Comparison of ENCODE assay signal across 21 cellular contexts in genomic region chr9:26308328-26308727, GRCh38.
"Had no signal": no experiment of that assay in that cellular context is flagged by ENCODE, and none has a peak within 500 bp of the region (broad histone marks: within the 10 kb centered on the region; RNA-seq: fewer than 3 reads in every experiment).

No MANE protein-coding gene starts in this region.

- H3K9me3 Mint-ChIP-seq: activated naive CD8-positive, alpha-beta T cell treated with anti-CD3 and anti-CD28 coated beads for 36 hours; memory B cell; nephron progenitor cell; WTC11 had no signal

- H3K36me3 ChIP-seq: breast epithelium, right lobe of liver, stomach, transverse colon had no signal

- H3K4me1 ChIP-seq: breast epithelium, parathyroid adenoma, right lobe of liver, stomach, transverse colon had no signal

- H3K27ac Mint-ChIP-seq: activated naive CD8-positive, alpha-beta T cell treated with anti-CD3 and anti-CD28 coated beads for 36 hours; activated T-cell treated with anti-CD3 and anti-CD28 coated beads, Interleukin-2, amount 50 U/mL, for 24 hours; memory B cell; nephron progenitor cell; stimulated activated memory B cell treated with anti-CD40 and anti-IgM and Interleukin-4, amounts not matched to agents 10 μg/mL and 1 μg/mL and 100 μg/mL, for 72 hours; WTC11 had no signal

- H3K4me3 Mint-ChIP-seq: activated naive CD8-positive, alpha-beta T cell treated with anti-CD3 and anti-CD28 coated beads for 36 hours; activated T-cell treated with anti-CD3 and anti-CD28 coated beads, Interleukin-2, amount 50 U/mL, for 24 hours; memory B cell; nephron progenitor cell; stimulated activated memory B cell treated with anti-CD40 and anti-IgM and Interleukin-4, amounts not matched to agents 10 μg/mL and 1 μg/mL and 100 μg/mL, for 72 hours; WTC11 had no signal

- H3K9ac ChIP-seq: parathyroid adenoma had no signal

- H3K27me3 ChIP-seq: breast epithelium, hepatocyte, right lobe of liver, stomach, transverse colon had no signal

- H3K9me3 ChIP-seq: breast epithelium, right lobe of liver, stomach, transverse colon had no signal

- H3K79me2 ChIP-seq: hepatocyte, parathyroid adenoma had no signal

- H3K27me3 Mint-ChIP-seq: activated naive CD8-positive, alpha-beta T cell treated with anti-CD3 and anti-CD28 coated beads for 36 hours; activated T-cell treated with anti-CD3 and anti-CD28 coated beads, Interleukin-2, amount 50 U/mL, for 24 hours; memory B cell; stimulated activated memory B cell treated with anti-CD40 and anti-IgM and Interleukin-4, amounts not matched to agents 10 μg/mL and 1 μg/mL and 100 μg/mL, for 72 hours had no signal

- H3K27ac ChIP-seq: breast epithelium, hepatocyte, parathyroid adenoma, right lobe of liver, stomach, transverse colon had no signal

- ATAC-seq: left cardiac atrium; right lobe of liver; stimulated activated memory B cell treated with anti-CD40 and anti-IgM and Interleukin-4, amounts not matched to agents 10 μg/mL and 1 μg/mL and 100 μg/mL, for 72 hours; WTC11 had no signal

- DNase-seq: activated naive CD4-positive, alpha-beta T cell treated with Interleukin-2 at 50 U/mL for 16 hours; activated naive CD8-positive, alpha-beta T cell treated with anti-CD3 and anti-CD28 coated beads for 36 hours; activated T-cell treated with anti-CD3 and anti-CD28 coated beads, Interleukin-2, amount 50 U/mL, for 24 hours; cerebellar nuclear complex; cortex of kidney; glutamatergic neuron; islet precursor cell; left cardiac atrium; nephron progenitor cell; right lobe of liver; small intestine; stimulated activated CD4-positive, alpha-beta T cell treated with anti-CD3 and anti-CD28 coated beads, Interleukin-2, amount 100 ng/mL, for 24 hours; stomach; T-helper 9 cell; transverse colon had no signal

- H3K4me3 ChIP-seq: breast epithelium, hepatocyte, right lobe of liver, stomach, transverse colon had no signal

- H2AFZ ChIP-seq: hepatocyte, parathyroid adenoma had no signal

- H3K4me1 Mint-ChIP-seq: activated naive CD8-positive, alpha-beta T cell treated with anti-CD3 and anti-CD28 coated beads for 36 hours; memory B cell; stimulated activated memory B cell treated with anti-CD40 and anti-IgM and Interleukin-4, amounts not matched to agents 10 μg/mL and 1 μg/mL and 100 μg/mL, for 72 hours; WTC11 had no signal

- H3K4me2 ChIP-seq: hepatocyte had no signal

- H3K36me3 Mint-ChIP-seq: activated naive CD8-positive, alpha-beta T cell treated with anti-CD3 and anti-CD28 coated beads for 36 hours; memory B cell; stimulated activated memory B cell treated with anti-CD40 and anti-IgM and Interleukin-4, amounts not matched to agents 10 μg/mL and 1 μg/mL and 100 μg/mL, for 72 hours; WTC11 had no signal
